ENCODE assay signal across 8 cellular contexts in genomic region chr2:86623549-86624547, GRCh38. TPM values are rescaled to one million over a fixed set of nuclear protein-coding genes. Genes with fewer than 3 reads are reported as not detected.
DNase-seq lines count a peak whose midpoint lies in the region; ATAC-seq and TF ChIP-seq lines count a peak whose summit lies in the region.

A gene with protein sequence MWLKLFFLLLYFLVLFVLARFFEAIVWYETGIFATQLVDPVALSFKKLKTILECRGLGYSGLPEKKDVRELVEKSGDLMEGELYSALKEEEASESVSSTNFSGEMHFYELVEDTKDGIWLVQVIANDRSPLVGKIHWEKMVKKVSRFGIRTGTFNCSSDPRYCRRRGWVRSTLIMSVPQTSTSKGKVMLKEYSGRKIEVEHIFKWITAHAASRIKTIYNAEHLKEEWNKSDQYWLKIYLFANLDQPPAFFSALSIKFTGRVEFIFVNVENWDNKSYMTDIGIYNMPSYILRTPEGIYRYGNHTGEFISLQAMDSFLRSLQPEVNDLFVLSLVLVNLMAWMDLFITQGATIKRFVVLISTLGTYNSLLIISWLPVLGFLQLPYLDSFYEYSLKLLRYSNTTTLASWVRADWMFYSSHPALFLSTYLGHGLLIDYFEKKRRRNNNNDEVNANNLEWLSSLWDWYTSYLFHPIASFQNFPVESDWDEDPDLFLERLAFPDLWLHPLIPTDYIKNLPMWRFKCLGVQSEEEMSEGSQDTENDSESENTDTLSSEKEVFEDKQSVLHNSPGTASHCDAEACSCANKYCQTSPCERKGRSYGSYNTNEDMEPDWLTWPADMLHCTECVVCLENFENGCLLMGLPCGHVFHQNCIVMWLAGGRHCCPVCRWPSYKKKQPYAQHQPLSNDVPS (minus strand): TSS chr2:86623865. CDS start chr2:86622886, 979 bp downstream.

- RAD21 ChIA-PET in HCT116 (lab: Charles Lee; ENCODE audit: low non-redundant PET in 1 of 2, low total read pairs in 2 of 2, uncharacterized antibody in 2 of 2, unreplicated experiment in 2 of 2) = no interaction called here

- no peaks in the 10 kb centered on the region for H3K9me2 ChIP-seq in HCT116 (ENCODE audit: insufficient read depth)

- POLR2A ChIA-PET in HCT116 (lab: Charles Lee) = no interaction called here

- H3K27ac ChIP-seq in HCT116 (ENCODE audit: low read depth, low read length) (peak within 1 kb of the TSS; percentile 90), SK-N-MC (peak within 1 kb of the TSS; percentile 66), gastroesophageal sphincter (peak within 1 kb of the TSS; percentile 86 to 100 (median 99)), substantia nigra (ENCODE audit: low read depth, low read length, poor library complexity, severe bottlenecking) (peak within 1 kb of the TSS; percentile 92)

- peak; percentile 90 for ATAC-seq in HCT116
- peak; percentile 97 for ATAC-seq in gastroesophageal sphincter

- H3K4me1 ChIP-seq in HCT116 (ENCODE audit: control insufficient read depth in 1 of 2, insufficient read depth in 2 of 2, low read length in 2 of 2) (peaks cover 16 to 23% of the 10 kb centered on the region in 2 experiments), gastroesophageal sphincter (peaks cover 0 to 30% (median 8%) of the 10 kb centered on the region in 3 donors)

- peak within 1 kb of the TSS; percentile 85 for H3K4me2 ChIP-seq in HCT116 (ENCODE audit: low read length)

- H3K4me3 Mint-ChIP-seq in activated naive CD4-positive, alpha-beta T cell treated with anti-CD3 and anti-CD28 coated beads, Interleukin-2, amount 10 ng/mL, durations not matched to agents 7 days and 5 days = peak within 1 kb of the TSS; percentile 94

- TF ChIP-seq POLR2A in HCT116 (IDR thresholded peaks at IDR 0.05; ENCODE audit: borderline replicate concordance, extremely low read depth, insufficient read depth, insufficient read length) = peak; percentile 67
- TF ChIP-seq POLR2A in gastroesophageal sphincter (IDR thresholded peaks at IDR 0.05) = peak; percentile 96 to 98

- H4K20me1 ChIP-seq in HCT116 (ENCODE audit: insufficient read depth) = no peaks in the 10 kb centered on the region

- TSS peak; percentile 99 for BruUV-seq in HCT116 (replicated peaks; lab: Mats Ljungman, UMichigan)

- peak; percentile 66 for DNase-seq in GF-D8 (lab: John Stamatoyannopoulos, UW)
- peak; percentile 71 for DNase-seq in HCT116 (ENCODE audit: low read depth, low spot score)
- peak; percentile 80 for DNase-seq in MV-4-11 (lab: John Stamatoyannopoulos, UW)
- DNase-seq in SK-N-MC (ENCODE audit: low read depth, low spot score) = no peak
- peak; percentile 95 for DNase-seq in activated naive CD4-positive, alpha-beta T cell treated with anti-CD3 and anti-CD28 coated beads, Interleukin-2, amount 10 ng/mL, durations not matched to agents 7 days and 5 days
- peak; percentile 35 for DNase-seq in non-pigmented ciliary epithelial cell (ENCODE audit: low read depth)
- peak; percentile 77 to 99 (median 95) for DNase-seq in substantia nigra (lab: John Stamatoyannopoulos, UW)

- H3K4me3 ChIP-seq in HCT116 (replicated peaks in 1 of 2; ENCODE audit: low read depth in 1 of 2, low read length in 2 of 2) = peak within 1 kb of the TSS; percentile 56 to 74
- peak within 1 kb of the TSS; percentile 89 for H3K4me3 ChIP-seq in SK-N-MC
- H3K4me3 ChIP-seq in gastroesophageal sphincter = peak within 1 kb of the TSS; percentile 52 to 61

- H3K27me3 ChIP-seq in HCT116 (ENCODE audit: insufficient read depth, low read length) = no peaks in the 10 kb centered on the region
- no peaks in the 10 kb centered on the region for H3K27me3 ChIP-seq in gastroesophageal sphincter

- peak within 1 kb of the TSS; percentile 97 for H3K27ac Mint-ChIP-seq in activated naive CD4-positive, alpha-beta T cell treated with anti-CD3 and anti-CD28 coated beads, Interleukin-2, amount 10 ng/mL, durations not matched to agents 7 days and 5 days

- H3K36me3 ChIP-seq in HCT116 (ENCODE audit: control insufficient read depth in 1 of 2, insufficient read depth in 2 of 2, low read length in 2 of 2) (peaks cover 0 to 7% of the 10 kb centered on the region in 2 experiments; a peak in 2 of 4 replicates), SK-N-MC (ENCODE audit: insufficient read depth, low read length) (peaks cover 5% of the 10 kb centered on the region; the same call in 1 of the 2 replicates), gastroesophageal sphincter (peaks cover 0 to 11% of the 10 kb centered on the region in 2 donors)

- H3K79me2 ChIP-seq in HCT116 (ENCODE audit: insufficient read depth, low read length) = peaks cover 28% of the 10 kb centered on the region

- CTCF ChIA-PET in HCT116 (lab: Charles Lee) = no interaction called here
- CTCF ChIA-PET in activated naive CD4-positive, alpha-beta T cell treated with anti-CD3 and anti-CD28 coated beads, Interleukin-2, amount 10 ng/mL, durations not matched to agents 7 days and 5 days (lab: Charles Lee) = no interaction called here

- H3K9me3 Mint-ChIP-seq in activated naive CD4-positive, alpha-beta T cell treated with anti-CD3 and anti-CD28 coated beads, Interleukin-2, amount 10 ng/mL, durations not matched to agents 7 days and 5 days = no peaks in the 10 kb centered on the region

- 0 to 4% methylated on average over 5 to 35 of the region's 74 CpGs for WGBS in gastroesophageal sphincter (ENCODE audit: low coverage in 1 of 2), 2 donors

- H3K9ac ChIP-seq in HCT116 (ENCODE audit: low read length) (peak within 1 kb of the TSS; percentile 77), SK-N-MC (ENCODE audit: insufficient read length) (peak within 1 kb of the TSS; percentile 82)

- intact Hi-C loops in HCT116 (cut with micrococcal nuclease) = loop anchor here (5.0 kb wide), 1 partner anchor 182 kb away; the partner anchor contains the start of gene KDM3A

- H3K36me3 Mint-ChIP-seq in activated naive CD4-positive, alpha-beta T cell treated with anti-CD3 and anti-CD28 coated beads, Interleukin-2, amount 10 ng/mL, durations not matched to agents 7 days and 5 days = peaks cover 13% of the 10 kb centered on the region

- peak within 1 kb of the TSS; percentile 59 for H2AFZ ChIP-seq in HCT116 (ENCODE audit: low read depth, low read length, poor library complexity, severe bottlenecking)

- TF ChIP-seq EP300 in gastroesophageal sphincter (IDR thresholded peaks at IDR 0.05) = no peak

- no peak for TF ChIP-seq RAD21 in HCT116 (IDR thresholded peaks at IDR 0.05; ENCODE audit: low read depth)

- TF ChIP-seq CTCF in HCT116 (IDR thresholded peaks at IDR 0.05 in 2 of 3, conservative IDR thresholded peaks at IDR 0.05 in 1 of 3; ENCODE audit: borderline replicate concordance in 1 of 3, insufficient read depth in 1 of 3, low read depth in 2 of 3, low read length in 2 of 3) (no peak), gastroesophageal sphincter (IDR thresholded peaks at IDR 0.05) (peak in 1 of 4 experiments; percentile 9)

- peaks cover 29% of the 10 kb centered on the region for H3K27me3 Mint-ChIP-seq in activated naive CD4-positive, alpha-beta T cell treated with anti-CD3 and anti-CD28 coated beads, Interleukin-2, amount 10 ng/mL, durations not matched to agents 7 days and 5 days

- peaks cover 26% of the 10 kb centered on the region for H3K4me1 Mint-ChIP-seq in activated naive CD4-positive, alpha-beta T cell treated with anti-CD3 and anti-CD28 coated beads, Interleukin-2, amount 10 ng/mL, durations not matched to agents 7 days and 5 days

- H3K9me3 ChIP-seq in HCT116 (ENCODE audit: control insufficient read depth in 1 of 2, insufficient read depth in 1 of 2, low read depth in 1 of 2, low read length in 2 of 2) (no peaks in the 10 kb centered on the region), SK-N-MC (ENCODE audit: low read depth, low read length) (no peaks in the 10 kb centered on the region), gastroesophageal sphincter (no peaks in the 10 kb centered on the region)

TF ChIP-seq in HCT116, 20 proteins besides CTCF, POLR2A, EP300 and RAD21 (continues in another document):
- TF ChIP-seq SIN3A (IDR thresholded peaks at IDR 0.05; ENCODE audit: low read depth) = no peak; the same call in 1 of the 2 replicates
- TF ChIP-seq POLR2AphosphoS5 (IDR thresholded peaks at IDR 0.05; ENCODE audit: low read depth, low read length) = peak; percentile 99
- no peak for TF ChIP-seq SRF (IDR thresholded peaks at IDR 0.05; ENCODE audit: low read depth)
- TF ChIP-seq ZFX (IDR thresholded peaks at IDR 0.05) = peak; percentile 81
- no peak for TF ChIP-seq TCF7L2 (IDR thresholded peaks at IDR 0.05; ENCODE audit: borderline replicate concordance, extremely low read depth, insufficient read depth, insufficient read length)
- TF ChIP-seq, protein P1, sequence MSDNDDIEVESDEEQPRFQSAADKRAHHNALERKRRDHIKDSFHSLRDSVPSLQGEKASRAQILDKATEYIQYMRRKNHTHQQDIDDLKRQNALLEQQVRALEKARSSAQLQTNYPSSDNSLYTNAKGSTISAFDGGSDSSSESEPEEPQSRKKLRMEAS (IDR thresholded peaks at IDR 0.05) = peak; percentile 76
- no peak for TF ChIP-seq CEBPB (IDR thresholded peaks at IDR 0.05; ENCODE audit: low read depth)
- no peak for TF ChIP-seq ATF3 (IDR thresholded peaks at IDR 0.05)
- TF ChIP-seq EGR1 (IDR thresholded peaks at IDR 0.05; ENCODE audit: low read depth) = peak; percentile 75
- TF ChIP-seq CBX3 (IDR thresholded peaks at IDR 0.05; ENCODE audit: low read depth) = no peak
- TF ChIP-seq FOSL1 (IDR thresholded peaks at IDR 0.05; ENCODE audit: low read depth) = no peak
- TF ChIP-seq EZH2phosphoT487 (IDR thresholded peaks at IDR 0.05; ENCODE audit: borderline replicate concordance) = no peak
- no peak for TF ChIP-seq EZH2 (IDR thresholded peaks at IDR 0.05)
- 0 out of 2 replicates have a peak, but pooled peaks have one; percentile 30 for TF ChIP-seq SP1 (IDR thresholded peaks at IDR 0.05; ENCODE audit: low read depth)
- peak; percentile 58 for TF ChIP-seq YY1 (IDR thresholded peaks at IDR 0.05; ENCODE audit: extremely low read depth, insufficient replicate concordance, low read depth, low read length)
- TF ChIP-seq ELF1 (IDR thresholded peaks at IDR 0.05; ENCODE audit: borderline replicate concordance, low read depth) = no peak

RNA-seq across cellular contexts. Expression of the gene that starts here (rescaled TPM):
- total RNA-seq in HCT116 (2021; ENCODE audit: unreplicated experiment) (16.1 TPM), gastroesophageal sphincter (10 to 100 TPM; 40.5 to 67.9 (median 53.5) TPM)
- 5.6 and 6.9 TPM in 2 replicates for polyA plus RNA-seq in HCT116 (2012)
